Comparison of ENCODE assay signal across 9 cellular contexts in genomic region chr13:99895428-99895998, GRCh38.
DNase-seq lines count a peak whose midpoint lies in the region; ATAC-seq, FAIRE-seq and TF ChIP-seq lines count a peak whose summit lies in the region.
"Had no signal": no experiment of that assay in that cellular context is flagged by ENCODE, and none has a peak within 500 bp of the region (broad histone marks: within the 10 kb centered on the region; RNA-seq: fewer than 3 reads in every experiment).

No MANE protein-coding gene starts in this region.

- CTCF ChIA-PET in CD4-positive, alpha-beta memory T cell (lab: Charles Lee; ENCODE audit: partially characterized antibody): interaction anchor here (1.1 kb wide), 1 partner anchor 239 kb away, joined by 4 read pairs; no protein-coding TSS in a partner anchor
- CTCF ChIA-PET in activated B cell treated with CpG ODN at 0.5 μM for 24 hours (lab: Charles Lee): no interaction called here

- no peak overlapping the region for H3K27ac ChIP-seq in CD4-positive, alpha-beta memory T cell (ENCODE audit: low read depth, low read length)
- H3K27ac ChIP-seq in esophagus squamous epithelium (no peak overlapping the region), WERI-Rb-1 (no peak overlapping the region)

- DNase-seq in CD4-positive, alpha-beta memory T cell: peak in 4 of 5 donors; percentile 17 to 22 (median 19)
- DNase-seq in activated B cell treated with CpG ODN at 0.5 μM for 24 hours (no peak), esophagus squamous epithelium (lab: John Stamatoyannopoulos, UW) (no peak), retinal pigment epithelial cell (ENCODE audit: low read depth) (no peak), RCC 7860 (ENCODE audit: low spot score) (no peak), HCEC 1CT (no peak), WERI-Rb-1 (no peak)
- DNase-seq: NCI-H446 treated with DMSO at 0.1 percent for 48 hours had no signal

- peaks cover 40 to 45% of the 10 kb centered on the region in 2 donors for H3K27me3 Mint-ChIP-seq in CD4-positive, alpha-beta memory T cell
- peaks cover 51% of the 10 kb centered on the region for H3K27me3 Mint-ChIP-seq in activated B cell treated with CpG ODN at 0.5 μM for 24 hours

- H3K36me3 Mint-ChIP-seq in CD4-positive, alpha-beta memory T cell: no peaks in the 10 kb centered on the region
- H3K36me3 Mint-ChIP-seq in activated B cell treated with CpG ODN at 0.5 μM for 24 hours (ENCODE audit: low read depth): no peaks in the 10 kb centered on the region

- FAIRE-seq in RCC 7860 (lab: Jason Lieb, UNC): no peak

- H3K9me3 Mint-ChIP-seq in CD4-positive, alpha-beta memory T cell: no peaks in the 10 kb centered on the region
- no peaks in the 10 kb centered on the region for H3K9me3 Mint-ChIP-seq in activated B cell treated with CpG ODN at 0.5 μM for 24 hours

- H3K4me3 ChIP-seq in CD4-positive, alpha-beta memory T cell (ENCODE audit: low read length in 2 of 2): peak overlapping the region; percentile 2 to 53
- H3K4me3 ChIP-seq in esophagus squamous epithelium (peak overlapping the region; percentile 23 to 66 (median 42)), retinal pigment epithelial cell (ENCODE audit: low read length) (peak overlapping the region; percentile 18), WERI-Rb-1 (ENCODE audit: low read depth, low read length) (no peak overlapping the region)

- no peaks in the 10 kb centered on the region for H3K36me3 ChIP-seq in CD4-positive, alpha-beta memory T cell (ENCODE audit: insufficient read depth, low read length)
- H3K36me3 ChIP-seq in esophagus squamous epithelium (no peaks in the 10 kb centered on the region), WERI-Rb-1 (no peaks in the 10 kb centered on the region)

- 6% methylated on average over 20 to 46 of the region's 56 CpGs for WGBS in esophagus squamous epithelium, 2 donors

- H3K27ac Mint-ChIP-seq in CD4-positive, alpha-beta memory T cell: peak overlapping the region in 2 of 7 donors; percentile 35 to 80
- H3K27ac Mint-ChIP-seq in activated B cell treated with CpG ODN at 0.5 μM for 24 hours: no peak overlapping the region

- H3K4me1 Mint-ChIP-seq in CD4-positive, alpha-beta memory T cell: peaks cover 9 to 30% (median 16%) of the 10 kb centered on the region in 4 donors
- peaks cover 29% of the 10 kb centered on the region for H3K4me1 Mint-ChIP-seq in activated B cell treated with CpG ODN at 0.5 μM for 24 hours

- TF ChIP-seq CTCF in activated B cell treated with CpG ODN at 0.5 μM for 24 hours (IDR thresholded peaks at IDR 0.05) (no peak), esophagus squamous epithelium (IDR thresholded peaks at IDR 0.05) (no peak), retinal pigment epithelial cell (conservative IDR thresholded peaks at IDR 0.05; ENCODE audit: low read depth, low read length) (no peak), WERI-Rb-1 (IDR thresholded peaks at IDR 0.05; ENCODE audit: low read depth, low read length) (no peak)

- H3K9me3 ChIP-seq in CD4-positive, alpha-beta memory T cell (ENCODE audit: control insufficient read depth in 1 of 2, low read length in 2 of 2): no peaks in the 10 kb centered on the region
- no peaks in the 10 kb centered on the region for H3K9me3 ChIP-seq in esophagus squamous epithelium
- no peaks in the 10 kb centered on the region for H3K9me3 ChIP-seq in WERI-Rb-1 (ENCODE audit: severe bottlenecking)

- POLR2A ChIA-PET in CD4-positive, alpha-beta memory T cell (lab: Charles Lee; ENCODE audit: partially characterized antibody): interaction anchor here (1.2 kb wide), 1 partner anchor 237 kb away, joined by 3 read pairs; no protein-coding TSS in a partner anchor
- POLR2A ChIA-PET in activated B cell treated with CpG ODN at 0.5 μM for 24 hours (lab: Charles Lee): interaction anchor here (0.7 kb wide), 1 partner anchor 12 kb away, joined by 3 read pairs; no protein-coding TSS in a partner anchor

- intact Hi-C loops in CD4-positive, alpha-beta memory T cell (cut with micrococcal nuclease): no loop called here
- intact Hi-C loops in activated B cell treated with CpG ODN at 0.5 μM for 24 hours (cut with micrococcal nuclease) (no loop called here), esophagus squamous epithelium (cut with DNase I) (no loop called here)

- H3K27me3 ChIP-seq in CD4-positive, alpha-beta memory T cell (ENCODE audit: insufficient read depth, low read length): peaks cover 19% of the 10 kb centered on the region
- H3K27me3 ChIP-seq in esophagus squamous epithelium (peaks cover 6 to 75% (median 13%) of the 10 kb centered on the region in 4 donors), WERI-Rb-1 (ENCODE audit: insufficient read depth, low read depth, severe bottlenecking) (no peaks in the 10 kb centered on the region)

- no peak for TF ChIP-seq POLR2A in esophagus squamous epithelium (IDR thresholded peaks at IDR 0.05)

- H3K4me3 Mint-ChIP-seq in CD4-positive, alpha-beta memory T cell: peak overlapping the region; percentile 81 to 95 (median 84)
- peak overlapping the region; percentile 77 for H3K4me3 Mint-ChIP-seq in activated B cell treated with CpG ODN at 0.5 μM for 24 hours

- ATAC-seq in activated B cell treated with CpG ODN at 0.5 μM for 24 hours (ENCODE audit: low read depth) (no peak), GM18868 (IDR thresholded peaks at IDR 0.05; ENCODE audit: unreplicated experiment) (no peak)

- no peaks in the 10 kb centered on the region for H3K4me1 ChIP-seq in CD4-positive, alpha-beta memory T cell (ENCODE audit: insufficient read depth, low read length)
- H3K4me1 ChIP-seq in esophagus squamous epithelium: peaks cover 0 to 20% (median 10%) of the 10 kb centered on the region in 3 donors

Comparison
In these comparisons a context has a peak if more than half of its experiments do, and no peak if none do; other contexts are left out.
1. DNase-seq: peak in CD4-positive, alpha-beta memory T cell (4 of 5); none in activated B cell treated with CpG ODN at 0.5 μM for 24 hours (single experiment), esophagus squamous epithelium (single experiment), retinal pigment epithelial cell (single experiment), RCC 7860 (single experiment), HCEC 1CT (single experiment) and WERI-Rb-1 (single experiment).